ENCODE assay signal across 13 cellular contexts in the genomic region with DNA sequence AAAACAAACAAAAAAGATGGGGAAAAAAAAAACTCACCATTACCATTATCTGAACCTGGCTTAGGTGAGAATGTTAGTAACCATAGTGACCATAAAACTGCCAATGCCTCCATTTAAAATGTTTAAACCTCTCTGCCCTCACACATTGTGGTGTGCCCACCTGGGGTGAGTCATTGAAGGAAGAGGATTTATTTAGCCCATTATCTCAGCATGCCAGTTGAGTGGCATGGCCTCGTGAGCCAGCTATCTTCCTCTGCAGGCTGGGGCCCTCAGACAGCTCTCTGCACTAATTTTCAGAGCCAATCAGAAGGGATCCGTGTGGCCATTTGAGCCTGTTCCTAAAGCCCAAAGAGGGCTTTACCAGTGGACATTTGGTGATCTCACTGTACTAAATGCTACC.
"Had no signal": no experiment of that assay in that cellular context is flagged by ENCODE, and none has a peak within 500 bp of the region (broad histone marks: within the 10 kb centered on the region; RNA-seq: fewer than 3 reads in every experiment).

No MANE protein-coding gene starts in this region.

- H3K27ac ChIP-seq: esophagus squamous epithelium, left lung, pancreas, suprapubic skin had no signal

- ATAC-seq: activated CD8-positive, alpha-beta T cell treated with anti-CD3 and anti-CD28 coated beads, Interleukin-2, amount 10 ng/mL, durations not matched to agents 7 days and 5 days; left lung; stimulated activated naive CD8-positive, alpha-beta T cell treated with anti-CD3 and anti-CD28 coated beads, Interleukin-15, Interleukin-2, amounts not matched to agents 100 U/mL and 50 U/mL, for 24 hours had no signal

- H3K36me3 ChIP-seq: esophagus squamous epithelium, left lung, pancreas, suprapubic skin had no signal

- H3K27me3 ChIP-seq: esophagus squamous epithelium, left lung, pancreas, suprapubic skin had no signal

- DNase-seq: activated CD4-positive, alpha-beta T cell treated with anti-CD3 and anti-CD28 coated beads for 48 hours; activated CD8-positive, alpha-beta memory T cell treated with anti-CD3 and anti-CD28 coated beads, Interleukin-2, amount 50 U/mL, for 48 hours; activated CD8-positive, alpha-beta T cell treated with anti-CD3 and anti-CD28 coated beads, Interleukin-2, amount 10 ng/mL, durations not matched to agents 7 days and 5 days; activated naive CD4-positive, alpha-beta T cell treated with Interleukin-2 at 50 U/mL for 16 hours; esophagus squamous epithelium; foreskin fibroblast; left lung; nephron progenitor cell; stimulated activated CD4-positive, alpha-beta T cell treated with anti-CD3 and anti-CD28 coated beads, Interleukin-12 subunit alpha, Interleukin-12 subunit beta, amount 100 ng/mL, for 4 hours; stimulated activated CD4-positive, alpha-beta T cell treated with anti-CD3 and anti-CD28 coated beads, Interleukin-2, amount 100 ng/mL, for 48 hours; stimulated activated naive CD8-positive, alpha-beta T cell treated with anti-CD3 and anti-CD28 coated beads, Interleukin-15, Interleukin-2, amounts not matched to agents 100 U/mL and 50 U/mL, for 24 hours had no signal

- H3K4me1 ChIP-seq: esophagus squamous epithelium, left lung, pancreas, suprapubic skin had no signal

- H3K4me3 ChIP-seq: esophagus squamous epithelium, left lung, pancreas, suprapubic skin had no signal
